In the genomic region with DNA sequence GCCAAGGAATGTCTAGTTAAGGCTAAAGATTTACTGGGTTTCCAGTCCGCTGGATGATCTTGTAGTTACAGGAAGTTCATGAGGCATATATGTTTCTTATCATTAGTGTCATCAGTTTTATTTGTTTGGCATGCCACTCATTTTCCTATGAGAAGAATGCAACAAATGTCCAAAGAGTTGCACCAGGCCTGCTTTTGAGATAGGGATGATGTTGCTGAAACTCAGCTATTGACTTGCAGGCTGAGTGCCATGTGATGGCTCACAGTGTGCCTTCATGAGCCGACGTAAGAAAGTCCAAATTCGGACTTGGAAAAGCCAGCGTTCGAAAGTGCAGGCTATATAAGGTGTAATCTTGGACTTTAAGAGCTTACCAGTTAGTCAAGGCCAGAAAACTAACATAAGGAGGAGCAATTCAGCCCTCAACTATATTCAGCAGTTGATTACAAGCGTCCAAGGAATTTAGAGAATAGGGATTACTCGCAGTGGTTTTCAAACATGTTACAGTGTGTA, we compare ENCODE assay signal across 7 cellular contexts.
A peak's percentile ranks its signal among the peaks of the same experiment; 100 is the strongest.
DNase-seq lines count a peak whose midpoint lies in the region; ATAC-seq, FAIRE-seq and TF ChIP-seq lines count a peak whose summit lies in the region.

No MANE protein-coding gene starts in this region.

- CTCF ChIA-PET in RWPE1 (lab: Yijun Ruan, JAX), result interaction anchor here (0.8 kb wide), 1 partner anchor 407 kb away, joined by 3 read pairs; no protein-coding TSS in a partner anchor

- peak overlapping the region; percentile 96 for H3K27ac Mint-ChIP-seq in stimulated activated effector memory CD8-positive, alpha-beta T cell treated with anti-CD3 and anti-CD28 coated beads, Interleukin-12 subunit alpha, Interleukin-12 subunit beta, amount 100 ng/mL, for 72 hours
- H3K27ac Mint-ChIP-seq in osteocyte (ENCODE audit: unreplicated experiment), result no peak overlapping the region

- H3K4me3 ChIP-seq in fibroblast of pulmonary artery (replicated peaks; ENCODE audit: low read depth, low read length), result no peak overlapping the region

- TF ChIP-seq POLR2A in GM12891 (IDR thresholded peaks at IDR 0.05; ENCODE audit: low read depth, low read length), result no peak

- peaks cover 77% of the 10 kb centered on the region for H3K36me3 Mint-ChIP-seq in stimulated activated effector memory CD8-positive, alpha-beta T cell treated with anti-CD3 and anti-CD28 coated beads, Interleukin-12 subunit alpha, Interleukin-12 subunit beta, amount 100 ng/mL, for 72 hours
- H3K36me3 Mint-ChIP-seq in osteocyte (ENCODE audit: unreplicated experiment), result peaks cover 20% of the 10 kb centered on the region

- no peak for TF ChIP-seq CTCF in fibroblast of pulmonary artery (IDR thresholded peaks at IDR 0.05; ENCODE audit: low read length, missing control alignments)
- TF ChIP-seq CTCF in osteocyte (IDR thresholded peaks at IDR 0.05), result no peak
- TF ChIP-seq CTCF in RWPE1 (conservative IDR thresholded peaks at IDR 0.05; ENCODE audit: low read depth), result no peak

- H3K27ac ChIP-seq in RWPE1, result no peak overlapping the region

- H3K4me3 Mint-ChIP-seq in stimulated activated effector memory CD8-positive, alpha-beta T cell treated with anti-CD3 and anti-CD28 coated beads, Interleukin-12 subunit alpha, Interleukin-12 subunit beta, amount 100 ng/mL, for 72 hours, result no peak overlapping the region
- H3K4me3 Mint-ChIP-seq in osteocyte (ENCODE audit: unreplicated experiment), result no peak overlapping the region

- POLR2A ChIA-PET in RWPE1 (lab: Yijun Ruan, JAX; ENCODE audit: low non-redundant PET), result no interaction called here

- no peaks in the 10 kb centered on the region for H3K27me3 Mint-ChIP-seq in osteocyte (ENCODE audit: unreplicated experiment)

- ATAC-seq in SK-N-SH treated with all-trans-retinoic acid at 6 μM for 48 hours, result peak; percentile 82
- no peak for ATAC-seq in stimulated activated effector memory CD8-positive, alpha-beta T cell treated with anti-CD3 and anti-CD28 coated beads, Interleukin-12 subunit alpha, Interleukin-12 subunit beta, amount 100 ng/mL, for 72 hours
- ATAC-seq in GM18511 (IDR thresholded peaks at IDR 0.05; ENCODE audit: unreplicated experiment), result no peak

- DNase-seq in GM12891 (ENCODE audit: insufficient read length, low spot score), result no peak
- peak; percentile 95 for DNase-seq in fibroblast of pulmonary artery (ENCODE audit: low read depth)
- no peak for DNase-seq in stimulated activated effector memory CD8-positive, alpha-beta T cell treated with anti-CD3 and anti-CD28 coated beads, Interleukin-12 subunit alpha, Interleukin-12 subunit beta, amount 100 ng/mL, for 72 hours (ENCODE audit: low spot score in 2 of 2)
- no peak for DNase-seq in osteocyte (ENCODE audit: extremely low spot score, unreplicated experiment)
- DNase-seq in RWPE1 (ENCODE audit: low spot score), result no peak

- H3K4me1 Mint-ChIP-seq in stimulated activated effector memory CD8-positive, alpha-beta T cell treated with anti-CD3 and anti-CD28 coated beads, Interleukin-12 subunit alpha, Interleukin-12 subunit beta, amount 100 ng/mL, for 72 hours, result peaks cover 62% of the 10 kb centered on the region
- H3K4me1 Mint-ChIP-seq in osteocyte (ENCODE audit: unreplicated experiment), result peaks cover 9% of the 10 kb centered on the region

- FAIRE-seq in GM12891 (lab: Jason Lieb, UNC), result peak; percentile 35

- peaks cover 6% of the 10 kb centered on the region for H3K9me3 Mint-ChIP-seq in stimulated activated effector memory CD8-positive, alpha-beta T cell treated with anti-CD3 and anti-CD28 coated beads, Interleukin-12 subunit alpha, Interleukin-12 subunit beta, amount 100 ng/mL, for 72 hours
- H3K9me3 Mint-ChIP-seq in osteocyte (ENCODE audit: unreplicated experiment), result peaks cover 6% of the 10 kb centered on the region

TF ChIP-seq in GM12891, 5 proteins besides CTCF, POLR2A, EP300 and RAD21:
- TF ChIP-seq POLR2AphosphoS5 (IDR thresholded peaks at IDR 0.05; ENCODE audit: low read depth, low read length), result no peak
- TF ChIP-seq SPI1 (IDR thresholded peaks at IDR 0.05; ENCODE audit: low read depth, low read length), result no peak
- no peak for TF ChIP-seq POU2F2 (IDR thresholded peaks at IDR 0.05; ENCODE audit: low read depth, low read length)
- TF ChIP-seq PAX5 (IDR thresholded peaks at IDR 0.05; ENCODE audit: insufficient read depth, low read length, severe bottlenecking), result no peak
- TF ChIP-seq TAF1 (IDR thresholded peaks at IDR 0.05; ENCODE audit: low read depth, low read length), result no peak

TF ChIP-seq in SK-N-SH treated with all-trans-retinoic acid at 6 μM for 48 hours, 23 proteins besides CTCF, POLR2A, EP300 and RAD21:
- TF ChIP-seq, protein P1, sequence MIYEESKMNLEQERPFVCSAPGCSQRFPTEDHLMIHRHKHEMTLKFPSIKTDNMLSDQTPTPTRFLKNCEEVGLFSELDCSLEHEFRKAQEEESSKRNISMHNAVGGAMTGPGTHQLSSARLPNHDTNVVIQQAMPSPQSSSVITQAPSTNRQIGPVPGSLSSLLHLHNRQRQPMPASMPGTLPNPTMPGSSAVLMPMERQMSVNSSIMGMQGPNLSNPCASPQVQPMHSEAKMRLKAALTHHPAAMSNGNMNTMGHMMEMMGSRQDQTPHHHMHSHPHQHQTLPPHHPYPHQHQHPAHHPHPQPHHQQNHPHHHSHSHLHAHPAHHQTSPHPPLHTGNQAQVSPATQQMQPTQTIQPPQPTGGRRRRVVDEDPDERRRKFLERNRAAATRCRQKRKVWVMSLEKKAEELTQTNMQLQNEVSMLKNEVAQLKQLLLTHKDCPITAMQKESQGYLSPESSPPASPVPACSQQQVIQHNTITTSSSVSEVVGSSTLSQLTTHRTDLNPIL (CRISPR knock-in tag; IDR thresholded peaks at IDR 0.05; ENCODE audit: low read depth), result no peak
- TF ChIP-seq, protein P2, sequence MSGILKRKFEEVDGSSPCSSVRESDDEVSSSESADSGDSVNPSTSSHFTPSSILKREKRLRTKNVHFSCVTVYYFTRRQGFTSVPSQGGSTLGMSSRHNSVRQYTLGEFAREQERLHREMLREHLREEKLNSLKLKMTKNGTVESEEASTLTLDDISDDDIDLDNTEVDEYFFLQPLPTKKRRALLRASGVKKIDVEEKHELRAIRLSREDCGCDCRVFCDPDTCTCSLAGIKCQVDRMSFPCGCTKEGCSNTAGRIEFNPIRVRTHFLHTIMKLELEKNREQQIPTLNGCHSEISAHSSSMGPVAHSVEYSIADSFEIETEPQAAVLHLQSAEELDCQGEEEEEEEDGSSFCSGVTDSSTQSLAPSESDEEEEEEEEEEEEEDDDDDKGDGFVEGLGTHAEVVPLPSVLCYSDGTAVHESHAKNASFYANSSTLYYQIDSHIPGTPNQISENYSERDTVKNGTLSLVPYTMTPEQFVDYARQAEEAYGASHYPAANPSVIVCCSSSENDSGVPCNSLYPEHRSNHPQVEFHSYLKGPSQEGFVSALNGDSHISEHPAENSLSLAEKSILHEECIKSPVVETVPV (CRISPR knock-in tag; IDR thresholded peaks at IDR 0.05), result no peak
- no peak for TF ChIP-seq SNAI2 (CRISPR knock-in tag; IDR thresholded peaks at IDR 0.05)
- no peak for TF ChIP-seq GLIS3 (CRISPR knock-in tag; IDR thresholded peaks at IDR 0.05)
- TF ChIP-seq OSR1 (CRISPR knock-in tag; IDR thresholded peaks at IDR 0.05), result no peak
- peak; percentile 50 for TF ChIP-seq ISL1 (CRISPR knock-in tag; IDR thresholded peaks at IDR 0.05)
- TF ChIP-seq ZNF70 (CRISPR knock-in tag; IDR thresholded peaks at IDR 0.05), result no peak
